Comparison of ENCODE assay signal across 16 cellular contexts in the genomic region with DNA sequence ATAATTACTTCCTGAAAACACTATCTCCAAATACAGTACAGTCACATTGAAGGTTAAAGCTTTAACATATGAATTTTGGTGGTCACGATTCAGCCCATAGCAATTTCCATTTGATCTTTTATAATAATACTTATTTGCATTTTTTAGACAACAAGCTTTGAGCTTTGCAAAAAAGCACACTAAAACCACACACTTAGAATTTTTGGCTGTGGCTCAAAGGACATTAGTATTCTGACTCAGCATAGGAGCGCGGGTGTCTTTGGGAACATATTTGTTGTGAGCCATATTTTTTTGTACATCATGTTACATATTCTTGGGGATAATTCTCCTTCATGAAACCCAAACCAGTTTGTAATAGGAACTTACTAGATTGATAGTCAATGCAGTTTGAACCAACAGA.
"Had no signal": no experiment of that assay in that cellular context is flagged by ENCODE, and none has a peak within 500 bp of the region (broad histone marks: within the 10 kb centered on the region; RNA-seq: fewer than 3 reads in every experiment).

No MANE protein-coding gene starts in this region.

- H3K27me3 Mint-ChIP-seq: activated naive CD8-positive, alpha-beta T cell treated with anti-CD3 and anti-CD28 coated beads for 36 hours had no signal

- H3K4me1 Mint-ChIP-seq: activated naive CD8-positive, alpha-beta T cell treated with anti-CD3 and anti-CD28 coated beads for 36 hours; naive thymus-derived CD8-positive, alpha-beta T cell had no signal

- H3K36me3 ChIP-seq: cardiac muscle cell, esophagus muscularis mucosa, stomach, thyroid gland, uterus had no signal

- H3K4me3 ChIP-seq: cardiac muscle cell, esophagus muscularis mucosa, mucosa of descending colon, stomach, thyroid gland, uterus had no signal

- H3K4me1 ChIP-seq: esophagus muscularis mucosa, foreskin keratinocyte, stomach, thyroid gland, uterus had no signal

- ATAC-seq: foreskin keratinocyte; left lobe of liver; mucosa of descending colon; naive thymus-derived CD8-positive, alpha-beta T cell; right cardiac atrium had no signal

- H3K27ac Mint-ChIP-seq: activated naive CD8-positive, alpha-beta T cell treated with anti-CD3 and anti-CD28 coated beads for 36 hours; naive thymus-derived CD8-positive, alpha-beta T cell had no signal

- DNase-seq: activated effector memory CD4-positive, alpha-beta T cell treated with anti-CD3 and anti-CD28 coated beads, Interleukin-2, amount 50 U/mL, for 16 hours; activated naive CD8-positive, alpha-beta T cell treated with anti-CD3 and anti-CD28 coated beads for 36 hours; activated T-cell treated with anti-CD3 and anti-CD28 coated beads, Interleukin-2, amount 50 U/mL, for 1 hour; foreskin keratinocyte; head of caudate nucleus; mammary epithelial cell; mucosa of descending colon; naive thymus-derived CD8-positive, alpha-beta T cell; right cardiac atrium; small intestine; stomach; thyroid gland; uterus had no signal

- H3K9me3 ChIP-seq: thyroid gland, uterus had no signal

- H3K27me3 ChIP-seq: cardiac muscle cell, esophagus muscularis mucosa, foreskin keratinocyte, stomach, thyroid gland, uterus had no signal

- H3K36me3 Mint-ChIP-seq: activated naive CD8-positive, alpha-beta T cell treated with anti-CD3 and anti-CD28 coated beads for 36 hours had no signal

- H3K27ac ChIP-seq: cardiac muscle cell, esophagus muscularis mucosa, foreskin keratinocyte, stomach, thyroid gland, uterus had no signal

- H3K4me3 Mint-ChIP-seq: activated naive CD8-positive, alpha-beta T cell treated with anti-CD3 and anti-CD28 coated beads for 36 hours; naive thymus-derived CD8-positive, alpha-beta T cell had no signal
